1 cellular context compared by ENCODE assay signal in the genomic region with DNA sequence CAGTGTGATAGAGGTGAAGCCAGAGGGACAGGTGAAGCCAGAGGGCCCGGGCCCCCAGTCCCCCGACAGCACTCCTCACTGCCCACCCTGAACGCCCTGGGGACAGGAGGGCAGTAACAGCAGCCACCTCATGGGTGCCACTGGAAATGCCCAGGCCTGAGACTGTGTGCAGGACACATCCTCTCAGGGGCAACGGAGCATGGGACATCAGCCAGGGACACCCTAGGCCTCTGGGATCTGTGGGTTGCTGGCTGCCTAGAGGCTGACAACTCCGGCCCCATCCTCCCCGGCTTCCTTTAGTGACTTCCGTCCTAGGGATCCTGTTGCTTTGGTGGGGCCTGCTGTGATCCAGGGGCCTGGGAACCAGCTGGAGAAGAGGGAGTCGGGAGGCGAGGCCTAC.
TF ChIP-seq lines count a peak whose summit lies in the region.

No MANE protein-coding gene starts in this region.

TF ChIP-seq in K562, 482 proteins besides CTCF, POLR2A, EP300 and RAD21:
- TF ChIP-seq IRF2 (CRISPR knock-in tag; IDR thresholded peaks at IDR 0.05), result no peak
- TF ChIP-seq, protein P1, sequence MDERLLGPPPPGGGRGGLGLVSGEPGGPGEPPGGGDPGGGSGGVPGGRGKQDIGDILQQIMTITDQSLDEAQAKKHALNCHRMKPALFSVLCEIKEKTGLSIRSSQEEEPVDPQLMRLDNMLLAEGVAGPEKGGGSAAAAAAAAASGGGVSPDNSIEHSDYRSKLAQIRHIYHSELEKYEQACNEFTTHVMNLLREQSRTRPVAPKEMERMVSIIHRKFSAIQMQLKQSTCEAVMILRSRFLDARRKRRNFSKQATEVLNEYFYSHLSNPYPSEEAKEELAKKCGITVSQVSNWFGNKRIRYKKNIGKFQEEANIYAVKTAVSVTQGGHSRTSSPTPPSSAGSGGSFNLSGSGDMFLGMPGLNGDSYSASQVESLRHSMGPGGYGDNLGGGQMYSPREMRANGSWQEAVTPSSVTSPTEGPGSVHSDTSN (CRISPR knock-in tag; IDR thresholded peaks at IDR 0.05; ENCODE audit: low read depth), result no peak
- TF ChIP-seq, protein P1 (tag; conservative IDR thresholded peaks at IDR 0.05; ENCODE audit: low read depth), result no peak
- no peak for TF ChIP-seq ASH1L (IDR thresholded peaks at IDR 0.05; ENCODE audit: borderline replicate concordance, low read depth, partially characterized antibody)
- no peak for TF ChIP-seq CHD1 (IDR thresholded peaks at IDR 0.05; ENCODE audit: low read length)
- no peak for TF ChIP-seq NRF1 (conservative IDR thresholded peaks at IDR 0.05 in 1 of 2, IDR thresholded peaks at IDR 0.05 in 1 of 2)
- TF ChIP-seq ZFP30 (CRISPR knock-in tag; IDR thresholded peaks at IDR 0.05; ENCODE audit: borderline replicate concordance), result no peak
- TF ChIP-seq SMAD4 (CRISPR knock-in tag; conservative IDR thresholded peaks at IDR 0.05), result no peak
- TF ChIP-seq NR4A1 (CRISPR knock-in tag; IDR thresholded peaks at IDR 0.05), result no peak
- no peak for TF ChIP-seq NR4A1 (tag; IDR thresholded peaks at IDR 0.05)
- no peak for TF ChIP-seq ZNF12 (CRISPR knock-in tag; IDR thresholded peaks at IDR 0.05)
- no peak for TF ChIP-seq KLF1 (tag; IDR thresholded peaks at IDR 0.05)
- no peak for TF ChIP-seq CSDE1 (IDR thresholded peaks at IDR 0.05)
- TF ChIP-seq NR2C1 (IDR thresholded peaks at IDR 0.05), result no peak
- no peak for TF ChIP-seq NR2C1 (tag; IDR thresholded peaks at IDR 0.05)
